In the genomic region with DNA sequence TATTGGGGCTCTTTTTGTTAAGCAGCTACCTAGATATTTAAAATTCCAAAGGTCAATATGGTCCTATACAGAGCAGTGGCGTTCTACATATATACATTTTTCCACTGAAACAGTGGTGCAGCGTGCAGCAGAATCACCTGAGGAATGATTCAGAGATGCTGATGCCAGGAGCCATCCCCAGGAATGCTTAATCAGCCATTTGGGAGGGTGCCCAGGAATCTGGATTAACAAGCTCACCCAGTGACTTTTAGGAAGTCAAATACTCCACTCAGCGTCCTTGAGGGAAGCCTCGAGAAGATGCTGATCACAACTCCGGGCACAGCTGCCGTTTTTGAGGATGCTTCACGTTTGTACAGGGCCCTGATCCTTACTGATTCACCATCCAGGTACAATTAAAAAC, we compare ENCODE assay signal across 2 cellular contexts.
TF ChIP-seq lines count a peak whose summit lies in the region.

No MANE protein-coding gene starts in this region.

TF ChIP-seq in HepG2, 621 proteins besides CTCF, POLR2A, EP300 and RAD21:
- no peak for TF ChIP-seq NR2F1 (CRISPR knock-in tag; IDR thresholded peaks at IDR 0.05)
- no peak for TF ChIP-seq ZNF788 (CRISPR knock-in tag; IDR thresholded peaks at IDR 0.05; ENCODE audit: borderline replicate concordance)
- no peak for TF ChIP-seq CREM (IDR thresholded peaks at IDR 0.05)
- TF ChIP-seq CREM (CRISPR knock-in tag; IDR thresholded peaks at IDR 0.05), result no peak
- TF ChIP-seq ZNF205 (CRISPR knock-in tag; IDR thresholded peaks at IDR 0.05), result no peak
- TF ChIP-seq, protein P1, sequence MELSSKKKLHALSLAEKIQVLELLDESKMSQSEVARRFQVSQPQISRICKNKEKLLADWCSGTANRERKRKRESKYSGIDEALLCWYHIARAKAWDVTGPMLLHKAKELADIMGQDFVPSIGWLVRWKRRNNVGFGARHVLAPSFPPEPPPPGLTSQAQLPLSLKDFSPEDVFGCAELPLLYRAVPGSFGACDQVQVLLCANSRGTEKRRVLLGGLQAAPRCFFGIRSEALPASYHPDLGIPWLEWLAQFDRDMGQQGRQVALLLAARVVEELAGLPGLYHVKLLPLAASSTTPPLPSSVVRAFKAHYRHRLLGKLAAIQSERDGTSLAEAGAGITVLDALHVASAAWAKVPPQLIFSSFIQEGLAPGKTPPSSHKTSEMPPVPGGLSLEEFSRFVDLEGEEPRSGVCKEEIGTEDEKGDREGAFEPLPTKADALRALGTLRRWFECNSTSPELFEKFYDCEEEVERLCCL (CRISPR knock-in tag; IDR thresholded peaks at IDR 0.05; ENCODE audit: borderline replicate concordance), result no peak
- TF ChIP-seq MAFK (conservative IDR thresholded peaks at IDR 0.05 in 1 of 2, IDR thresholded peaks at IDR 0.05 in 1 of 2; ENCODE audit: low read length in 2 of 2), result peak; percentile 1 to 21; a peak in 2 of 4 replicates
- TF ChIP-seq BCL6 (CRISPR knock-in tag; IDR thresholded peaks at IDR 0.05), result no peak

TF ChIP-seq in H1, 55 proteins besides CTCF, POLR2A, EP300 and RAD21:
- TF ChIP-seq RNF2 (IDR thresholded peaks at IDR 0.05; ENCODE audit: borderline replicate concordance, low read depth, low read length, missing control alignments, poor library complexity, severe bottlenecking) (no peak), MAFK (IDR thresholded peaks at IDR 0.05; ENCODE audit: low read depth, low read length) (peak; percentile 57; the same call in 1 of the 2 replicates), TCF12 (IDR thresholded peaks at IDR 0.05; ENCODE audit: low read depth, low read length) (no peak)
